Comparison of ENCODE assay signal across 9 cellular contexts in the genomic region with DNA sequence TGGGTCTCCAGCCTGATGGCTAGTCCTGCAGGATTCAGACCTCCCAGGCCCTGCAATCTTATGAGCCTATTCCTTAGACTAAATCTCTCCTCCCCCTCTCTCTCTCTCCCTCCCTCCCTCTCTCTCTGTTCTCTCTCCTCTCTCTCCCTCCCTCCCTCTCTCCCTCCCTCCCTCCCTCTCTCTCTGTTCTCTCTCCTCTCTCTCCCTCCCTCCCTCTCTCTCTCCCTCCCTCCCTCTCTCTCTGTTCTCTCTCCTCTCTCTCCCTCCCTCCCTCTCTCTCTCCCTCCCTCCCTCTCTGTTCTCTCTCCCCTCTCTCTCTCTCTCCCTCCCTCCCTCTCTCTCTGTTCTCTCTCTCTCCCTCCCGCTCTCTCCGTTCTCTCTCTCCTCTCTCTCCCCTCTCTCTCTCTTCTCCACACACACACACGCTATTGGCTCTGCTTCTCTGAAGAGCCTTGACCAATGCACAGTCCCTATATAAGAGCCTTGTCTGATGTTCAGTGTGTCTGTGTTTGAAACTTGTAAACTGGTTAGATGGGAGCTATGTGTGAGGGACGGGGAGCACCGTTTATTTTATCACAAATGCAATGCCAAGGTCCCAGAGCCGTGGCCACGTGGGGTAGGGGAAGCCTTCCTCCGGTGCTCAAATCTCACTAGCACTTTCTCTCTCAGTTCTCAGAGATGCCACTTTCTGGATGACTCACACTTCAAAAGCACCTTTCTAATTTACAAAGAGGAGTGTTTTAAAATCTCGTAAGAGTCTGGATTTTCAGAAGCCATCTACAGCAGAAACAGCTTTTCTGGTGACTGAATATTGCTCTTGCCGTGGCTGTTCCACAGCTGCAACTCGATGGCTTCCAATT. TPM values are rescaled to one million over a fixed set of nuclear protein-coding genes. Genes with fewer than 3 reads are reported as not detected.
DNase-seq lines count a peak whose midpoint lies in the region; ATAC-seq lines count a peak whose summit lies in the region.
"Had no signal": no experiment of that assay in that cellular context is flagged by ENCODE, and none has a peak within 500 bp of the region (broad histone marks: within the 10 kb centered on the region; RNA-seq: fewer than 3 reads in every experiment).

No MANE protein-coding gene starts in this region.

- peak overlapping the region; percentile 63 to 65 for H3K27ac Mint-ChIP-seq in T-cell

- peak overlapping the region; percentile 10 to 25 (median 15) for H3K4me3 Mint-ChIP-seq in T-cell

- peaks cover 14 to 17% of the 10 kb centered on the region in 2 donors for H3K27me3 Mint-ChIP-seq in T-cell

- H3K36me3 Mint-ChIP-seq in T-cell, result no peaks in the 10 kb centered on the region

- H3K9me3 Mint-ChIP-seq in T-cell, result peaks cover 5 to 10% (median 7%) of the 10 kb centered on the region in 3 donors

- intact Hi-C loops in Right ventricle myocardium superior (cut with DNase I), result no loop called here

- no peak for DNase-seq in T-cell
- DNase-seq in stimulated activated CD4-positive, alpha-beta T cell treated with anti-CD3 and anti-CD28 coated beads, Interleukin-4, amount 100 ng/mL, for 1 hour, result peak; percentile 58
- no peak for DNase-seq in A172 (ENCODE audit: low spot score)
- DNase-seq in HCEC 1CT, result no peak
- DNase-seq in NCI-H1930 (lab: John Stamatoyannopoulos, UW), result no peak
- DNase-seq in Right ventricle myocardium superior, result no peak
- DNase-seq: right cardiac atrium had no signal

- POLR2A ChIA-PET in T-cell (lab: Charles Lee), result no interaction called here

- H3K4me1 Mint-ChIP-seq in T-cell, result peaks cover 0 to 12% (median 10%) of the 10 kb centered on the region in 3 donors

- peak; percentile 92 for ATAC-seq in GM19035 (IDR thresholded peaks at IDR 0.05; ENCODE audit: unreplicated experiment)
- ATAC-seq in HG02759 (IDR thresholded peaks at IDR 0.05; ENCODE audit: unreplicated experiment), result peak; percentile 91
- peak; percentile 46 to 83 (median 67) for ATAC-seq in T-cell (replicated peaks in 1 of 4)
- no peak for ATAC-seq in Right ventricle myocardium superior (ENCODE audit: poor library complexity)

- CTCF ChIA-PET in T-cell (lab: Charles Lee), result interaction anchor here in 1 of 2 donors (1.5 kb wide), 1 partner anchor 15 kb away, joined by 4 read pairs; no protein-coding TSS in a partner anchor

RNA-seq across cellular contexts. Expression of a gene that starts 9.4 kb away (rescaled TPM):
- not detected for total RNA-seq in T-cell
- not detected in 2 replicates for total RNA-seq in A172 (2014; rRNA removed; shearing (Covaris generic))
- not detected for total RNA-seq in Right ventricle myocardium superior
- total RNA-seq: right cardiac atrium had no signal

RNA-seq across cellular contexts. Expression of a gene that starts 33.5 kb away (rescaled TPM):
- under 1 TPM in 3 of 5 donors, not detected in 2; 0.32 to 0.73 (median 0.62) TPM for total RNA-seq in T-cell
- 1.6 and 4.1 TPM in 2 replicates for total RNA-seq in A172 (2014; rRNA removed; shearing (Covaris generic))
- total RNA-seq in Right ventricle myocardium superior, result 4.1 TPM
